Comparison of ENCODE assay signal across 10 cellular contexts in genomic region chr18:11897781-11898180, GRCh38.
"Had no signal": no experiment of that assay in that cellular context is flagged by ENCODE, and none has a peak within 500 bp of the region (broad histone marks: within the 10 kb centered on the region; RNA-seq: fewer than 3 reads in every experiment).

No MANE protein-coding gene starts in this region.

- H3K27ac ChIP-seq: GM23248 had no signal

- H3K9me3 ChIP-seq: HAP-1 had no signal

- DNase-seq: GM23248, GOT3, H7, H9, HCEC 1CT, HFFc6 had no signal

- H3K4me3 ChIP-seq: GM23248, GM23338, HAP-1 had no signal

- H3K9me3 Mint-ChIP-seq: GM23338, H9, HFFc6 had no signal

- FAIRE-seq: H54 had no signal

- H3K9ac ChIP-seq: GM23248 had no signal

- H3K4me1 ChIP-seq: HAP-1 had no signal

- H2AFZ ChIP-seq: GM23248, GM23338 had no signal

- ATAC-seq: GM23338, HCT116 had no signal

- H3K4me2 ChIP-seq: GM23338 had no signal

- H3K27ac Mint-ChIP-seq: GM23338, H9, HFFc6 had no signal

- H3K4me3 Mint-ChIP-seq: GM23338, H9, HFFc6 had no signal
